In the genomic region with DNA sequence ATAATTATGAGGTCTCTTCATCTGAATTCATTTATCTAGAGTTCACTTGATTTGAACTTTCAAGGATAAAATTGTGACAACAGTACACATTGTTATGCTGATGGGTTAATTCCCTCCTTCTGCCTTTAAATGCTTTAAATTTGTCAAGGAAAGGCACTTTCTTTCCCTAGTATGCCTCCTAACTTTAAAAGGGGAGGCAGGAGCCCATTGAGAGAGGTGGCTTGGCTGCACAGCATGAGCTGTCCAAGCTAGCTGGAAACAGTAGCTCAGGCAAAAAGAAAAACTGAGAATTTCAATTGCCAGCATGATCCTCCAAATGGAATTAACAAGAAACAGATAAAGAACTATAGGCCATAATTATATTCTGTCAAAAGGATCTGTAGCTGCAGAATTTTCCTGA, we compare ENCODE assay signal across 29 cellular contexts.
"Had no signal": no experiment of that assay in that cellular context is flagged by ENCODE, and none has a peak within 500 bp of the region (broad histone marks: within the 10 kb centered on the region; RNA-seq: fewer than 3 reads in every experiment).

No MANE protein-coding gene starts in this region.

- H3K36me3 ChIP-seq: ascending aorta, Peyer's patch, SJCRH30 had no signal

- H3K27ac ChIP-seq: ascending aorta, body of pancreas, Peyer's patch, RWPE1, SJCRH30 had no signal

- H3K4me3 Mint-ChIP-seq: activated B cell treated with CpG ODN at 0.5 μM for 24 hours; activated CD4-positive, alpha-beta T cell treated with anti-CD3 and anti-CD28 coated beads, Interleukin-2, amount 10 ng/mL, durations not matched to agents 24 days and 14 days; activated CD8-positive, alpha-beta memory T cell treated with anti-CD3 and anti-CD28 coated beads, Interleukin-2, amount 10 ng/mL, durations not matched to agents 7 days and 5 days; activated naive CD4-positive, alpha-beta T cell treated with anti-CD3 and anti-CD28 coated beads, Interleukin-2, amount 50 U/mL, for 24 hours; activated T-cell treated with anti-CD3 and anti-CD28 coated beads, Interleukin-2, amount 50 U/mL, for 24 hours; activated T-helper 1 cell treated with anti-CD3 and anti-CD28 coated beads, Interleukin-12 subunit alpha, Interleukin-12 subunit beta, Interleukin-2, Interleukin-4 antibody, amounts not matched to agents 30 ng/mL and 10 ng/mL and 1 ng/mL, durations not matched to agents 14 hours and 24 hours and 36 hours; T-helper 2 cell treated with Interferon-gamma antibody and Interleukin-4, amounts not matched to agents 5 μg/mL and 100 μg/mL, for 36 hours had no signal

- H3K4me3 ChIP-seq: ascending aorta, body of pancreas, Peyer's patch, SJCRH30 had no signal

- ATAC-seq: activated CD8-positive, alpha-beta memory T cell treated with anti-CD3 and anti-CD28 coated beads, Interleukin-2, amount 10 ng/mL, durations not matched to agents 7 days and 5 days; body of pancreas; SK-N-SH treated with all-trans-retinoic acid at 6 μM for 48 hours had no signal

- H3K4me1 ChIP-seq: ascending aorta, body of pancreas, Peyer's patch had no signal

- H3K9me3 Mint-ChIP-seq: activated B cell treated with CpG ODN at 0.5 μM for 24 hours; activated CD4-positive, alpha-beta T cell treated with anti-CD3 and anti-CD28 coated beads, Interleukin-2, amount 10 ng/mL, durations not matched to agents 24 days and 14 days; activated naive CD4-positive, alpha-beta T cell treated with anti-CD3 and anti-CD28 coated beads, Interleukin-2, amount 50 U/mL, for 24 hours; activated T-cell treated with anti-CD3 and anti-CD28 coated beads, Interleukin-2, amount 50 U/mL, for 24 hours; activated T-helper 1 cell treated with anti-CD3 and anti-CD28 coated beads, Interleukin-12 subunit alpha, Interleukin-12 subunit beta, Interleukin-2, Interleukin-4 antibody, amounts not matched to agents 30 ng/mL and 10 ng/mL and 1 ng/mL, durations not matched to agents 14 hours and 24 hours and 36 hours; T-helper 2 cell treated with Interferon-gamma antibody and Interleukin-4, amounts not matched to agents 5 μg/mL and 100 μg/mL, for 36 hours had no signal

- H3K27me3 Mint-ChIP-seq: activated B cell treated with CpG ODN at 0.5 μM for 24 hours; activated CD4-positive, alpha-beta T cell treated with anti-CD3 and anti-CD28 coated beads, Interleukin-2, amount 10 ng/mL, durations not matched to agents 24 days and 14 days; activated CD8-positive, alpha-beta memory T cell treated with anti-CD3 and anti-CD28 coated beads, Interleukin-2, amount 10 ng/mL, durations not matched to agents 7 days and 5 days; activated naive CD4-positive, alpha-beta T cell treated with anti-CD3 and anti-CD28 coated beads, Interleukin-2, amount 50 U/mL, for 24 hours; activated T-cell treated with anti-CD3 and anti-CD28 coated beads, Interleukin-2, amount 50 U/mL, for 24 hours had no signal

- DNase-seq: activated B cell treated with CpG ODN at 0.5 μM for 24 hours; activated CD4-positive, alpha-beta T cell treated with anti-CD3 and anti-CD28 coated beads for 1 hour; activated CD4-positive, alpha-beta T cell treated with anti-CD3 and anti-CD28 coated beads, Interleukin-2, amount 10 ng/mL, durations not matched to agents 24 days and 14 days; activated CD4-positive, alpha-beta T cell treated with anti-CD3 and anti-CD28 coated beads, Interleukin-2, amount 50 U/mL, for 48 hours; activated CD8-positive, alpha-beta memory T cell treated with anti-CD3 and anti-CD28 coated beads, Interleukin-2, amount 10 ng/mL, durations not matched to agents 7 days and 5 days; activated effector memory CD4-positive, alpha-beta T cell treated with Interleukin-2 at 50 U/mL for 16 hours; activated naive CD4-positive, alpha-beta T cell; activated T-cell treated with anti-CD3 and anti-CD28 coated beads, Interleukin-2, amount 50 U/mL, for 24 hours; body of pancreas; central memory CD4-positive, alpha-beta T cell; NCI-H1092; NCI-H1694; NCI-H2029; NCI-H2107; NCI-H2171 treated with DMSO at 0.1 percent for 48 hours; NCI-H345; NCI-H510A; NCI-H526 treated with DMSO at 0.1 percent for 48 hours; NK-92 treated with Interleukin-12 subunit alpha and Interleukin-12 subunit beta, amount 100 ng/mL, for 24 hours; Peyer's patch; Right ventricle myocardium superior; SJCRH30; SW 1271 had no signal

- H3K27ac Mint-ChIP-seq: activated B cell treated with CpG ODN at 0.5 μM for 24 hours; activated CD4-positive, alpha-beta T cell treated with anti-CD3 and anti-CD28 coated beads, Interleukin-2, amount 10 ng/mL, durations not matched to agents 24 days and 14 days; activated CD8-positive, alpha-beta memory T cell treated with anti-CD3 and anti-CD28 coated beads, Interleukin-2, amount 10 ng/mL, durations not matched to agents 7 days and 5 days; activated naive CD4-positive, alpha-beta T cell treated with anti-CD3 and anti-CD28 coated beads, Interleukin-2, amount 50 U/mL, for 24 hours; activated T-cell treated with anti-CD3 and anti-CD28 coated beads, Interleukin-2, amount 50 U/mL, for 24 hours; activated T-helper 1 cell treated with anti-CD3 and anti-CD28 coated beads, Interleukin-12 subunit alpha, Interleukin-12 subunit beta, Interleukin-2, Interleukin-4 antibody, amounts not matched to agents 30 ng/mL and 10 ng/mL and 1 ng/mL, durations not matched to agents 14 hours and 24 hours and 36 hours; T-helper 2 cell treated with Interferon-gamma antibody and Interleukin-4, amounts not matched to agents 5 μg/mL and 100 μg/mL, for 36 hours had no signal

- H3K27me3 ChIP-seq: ascending aorta, body of pancreas, Peyer's patch, SJCRH30 had no signal

- H3K9me3 ChIP-seq: ascending aorta, body of pancreas, Peyer's patch, SJCRH30 had no signal

- H3K4me1 Mint-ChIP-seq: activated B cell treated with CpG ODN at 0.5 μM for 24 hours; activated CD4-positive, alpha-beta T cell treated with anti-CD3 and anti-CD28 coated beads, Interleukin-2, amount 10 ng/mL, durations not matched to agents 24 days and 14 days; activated CD8-positive, alpha-beta memory T cell treated with anti-CD3 and anti-CD28 coated beads, Interleukin-2, amount 10 ng/mL, durations not matched to agents 7 days and 5 days; activated naive CD4-positive, alpha-beta T cell treated with anti-CD3 and anti-CD28 coated beads, Interleukin-2, amount 50 U/mL, for 24 hours had no signal

- H3K36me3 Mint-ChIP-seq: activated CD8-positive, alpha-beta memory T cell treated with anti-CD3 and anti-CD28 coated beads, Interleukin-2, amount 10 ng/mL, durations not matched to agents 7 days and 5 days; activated naive CD4-positive, alpha-beta T cell treated with anti-CD3 and anti-CD28 coated beads, Interleukin-2, amount 50 U/mL, for 24 hours had no signal
